ENCODE assay signal across 1 cellular context in genomic region chrX:43165343-43165920, GRCh38.
TF ChIP-seq lines count a peak whose summit lies in the region.

No MANE protein-coding gene starts in this region.

TF ChIP-seq in GM23338, 12 proteins besides CTCF, POLR2A, EP300 and RAD21:
- no peak for TF ChIP-seq REST (IDR thresholded peaks at IDR 0.05; ENCODE audit: unreplicated experiment)
- no peak for TF ChIP-seq ZNF331 (CRISPR knock-in tag; IDR thresholded peaks at IDR 0.05; ENCODE audit: low read depth)
- no peak for TF ChIP-seq EZH2phosphoT487 (IDR thresholded peaks at IDR 0.05; ENCODE audit: unreplicated experiment)
- TF ChIP-seq ZNF462 (CRISPR knock-in tag; IDR thresholded peaks at IDR 0.05): no peak
- no peak for TF ChIP-seq JUNB (IDR thresholded peaks at IDR 0.05; ENCODE audit: unreplicated experiment)
- TF ChIP-seq EZH2 (IDR thresholded peaks at IDR 0.05; ENCODE audit: low read depth, unreplicated experiment): no peak
- TF ChIP-seq NANOG (IDR thresholded peaks at IDR 0.05; ENCODE audit: borderline replicate concordance): no peak
- TF ChIP-seq CREB1 (CRISPR knock-in tag; IDR thresholded peaks at IDR 0.05; ENCODE audit: low read depth): no peak
- TF ChIP-seq STAT1 (IDR thresholded peaks at IDR 0.05; ENCODE audit: unreplicated experiment): no peak
- TF ChIP-seq POLR2AphosphoS5 (IDR thresholded peaks at IDR 0.05; ENCODE audit: low read depth): no peak
- TF ChIP-seq ZNF114 (CRISPR knock-in tag; IDR thresholded peaks at IDR 0.05): no peak
- TF ChIP-seq ETS1 (IDR thresholded peaks at IDR 0.05): no peak
